ENCODE assay signal across 9 cellular contexts in genomic region chr17:63476494-63476856, GRCh38. TPM values are rescaled to one million over a fixed set of nuclear protein-coding genes. Genes with fewer than 3 reads are reported as not detected.
DNase-seq lines count a peak whose midpoint lies in the region; ATAC-seq and TF ChIP-seq lines count a peak whose summit lies in the region.
"Had no signal": no experiment of that assay in that cellular context is flagged by ENCODE, and none has a peak within 500 bp of the region (broad histone marks: within the 10 kb centered on the region; RNA-seq: fewer than 3 reads in every experiment).

No MANE protein-coding gene starts in this region.

- intact Hi-C loops in CD4-positive, alpha-beta T cell (cut with DNase I, micrococcal nuclease), result loop anchor here (5.0 kb wide), 2 partner anchors 34 to 136 kb away; no protein-coding TSS in a partner anchor
- intact Hi-C loops in tibial artery (cut with DNase I; ENCODE audit: low total_unique reads) (no loop called here), CD14-positive monocyte (cut with micrococcal nuclease) (no loop called here)

- H3K27ac Mint-ChIP-seq in CD4-positive, alpha-beta T cell, result no peak overlapping the region
- no peak overlapping the region for H3K27ac Mint-ChIP-seq in activated naive CD8-positive, alpha-beta T cell treated with anti-CD3 and anti-CD28 coated beads, Interleukin-2, amount 50 U/mL, for 24 hours
- H3K27ac Mint-ChIP-seq in CD14-positive monocyte, result no peak overlapping the region

- no peaks in the 10 kb centered on the region for H3K9me3 ChIP-seq in CD4-positive, alpha-beta T cell (ENCODE audit: control insufficient read depth, low read length)
- no peaks in the 10 kb centered on the region for H3K9me3 ChIP-seq in tibial artery

- no peaks in the 10 kb centered on the region for H3K36me3 ChIP-seq in tibial artery

- POLR2A ChIA-PET in CD4-positive, alpha-beta T cell (lab: Charles Lee), result interaction anchor here (1.0 to 3.3 kb wide), 7 partner anchors 30 to 146 kb away, joined by 4 to 31 read pairs (median 6); partner anchors contain the start of genes CYB561, DCAF7 and MAP3K3

- H3K4me3 Mint-ChIP-seq in CD4-positive, alpha-beta T cell, result peak overlapping the region; percentile 34
- H3K4me3 Mint-ChIP-seq in activated naive CD8-positive, alpha-beta T cell treated with anti-CD3 and anti-CD28 coated beads, Interleukin-2, amount 50 U/mL, for 24 hours, result peak overlapping the region; percentile 49
- H3K4me3 Mint-ChIP-seq in CD14-positive monocyte, result peak overlapping the region in 1 of 2 donors; percentile 78

- H3K27me3 Mint-ChIP-seq in CD4-positive, alpha-beta T cell, result peaks cover 35% of the 10 kb centered on the region
- peaks cover 33% of the 10 kb centered on the region for H3K27me3 Mint-ChIP-seq in activated naive CD8-positive, alpha-beta T cell treated with anti-CD3 and anti-CD28 coated beads, Interleukin-2, amount 50 U/mL, for 24 hours
- peaks cover 42 to 67% (median 43%) of the 10 kb centered on the region in 3 donors for H3K27me3 Mint-ChIP-seq in CD14-positive monocyte (ENCODE audit: low read depth in 3 of 3)

- H3K27ac ChIP-seq in CD4-positive, alpha-beta T cell (ENCODE audit: low read depth, low read length), result no peak overlapping the region
- H3K27ac ChIP-seq in HL-60 (replicated peaks) (no peak overlapping the region), tibial artery (no peak overlapping the region)

- peak; percentile 4 for ATAC-seq in CD4-positive, alpha-beta T cell (ENCODE audit: poor library complexity)
- ATAC-seq in activated naive CD8-positive, alpha-beta T cell treated with anti-CD3 and anti-CD28 coated beads, Interleukin-2, amount 50 U/mL, for 24 hours, result no peak
- ATAC-seq in GM21515 (IDR thresholded peaks at IDR 0.05; ENCODE audit: unreplicated experiment), result no peak

- peaks cover 10% of the 10 kb centered on the region for H3K27me3 ChIP-seq in CD4-positive, alpha-beta T cell (ENCODE audit: control insufficient read depth, insufficient read depth, low read length)
- H3K27me3 ChIP-seq in HL-60 (ENCODE audit: insufficient read depth, poor library complexity, severe bottlenecking) (peaks cover 41% of the 10 kb centered on the region), tibial artery (peaks cover 4 to 69% of the 10 kb centered on the region in 2 donors)

- CTCF ChIA-PET in CD4-positive, alpha-beta T cell (lab: Charles Lee), result interaction anchor here (1.0 to 1.9 kb wide), 2 partner anchors 26 to 51 kb away, joined by 3 to 14 read pairs; no protein-coding TSS in a partner anchor

- peak in 1 of 10 experiments; percentile 7 for DNase-seq in CD4-positive, alpha-beta T cell
- no peak for DNase-seq in HL-60 (ENCODE audit: low read depth in 1 of 2, low spot score in 1 of 2)
- peak; percentile 20 for DNase-seq in activated naive CD8-positive, alpha-beta T cell treated with anti-CD3 and anti-CD28 coated beads, Interleukin-2, amount 50 U/mL, for 24 hours
- DNase-seq in islet precursor cell, result peak; percentile 89
- DNase-seq in tibial artery, result no peak
- DNase-seq in CD14-positive monocyte (ENCODE audit: low spot score), result no peak
- DNase-seq in NCI-H446 treated with DMSO at 0.1 percent for 48 hours (lab: John Stamatoyannopoulos, UW), result no peak

- no peaks in the 10 kb centered on the region for H3K36me3 Mint-ChIP-seq in CD4-positive, alpha-beta T cell (ENCODE audit: low read depth)
- H3K36me3 Mint-ChIP-seq in activated naive CD8-positive, alpha-beta T cell treated with anti-CD3 and anti-CD28 coated beads, Interleukin-2, amount 50 U/mL, for 24 hours (ENCODE audit: low read depth), result no peaks in the 10 kb centered on the region
- H3K36me3 Mint-ChIP-seq in CD14-positive monocyte, result peaks cover 3 to 6% of the 10 kb centered on the region in 2 donors

- peaks cover 0 to 33% (median 19%) of the 10 kb centered on the region in 4 donors for H3K4me1 ChIP-seq in tibial artery

- no peaks in the 10 kb centered on the region for H3K9me3 Mint-ChIP-seq in CD4-positive, alpha-beta T cell
- H3K9me3 Mint-ChIP-seq in activated naive CD8-positive, alpha-beta T cell treated with anti-CD3 and anti-CD28 coated beads, Interleukin-2, amount 50 U/mL, for 24 hours, result no peaks in the 10 kb centered on the region
- peaks cover 0 to 22% (median 4%) of the 10 kb centered on the region in 7 donors for H3K9me3 Mint-ChIP-seq in CD14-positive monocyte

- peak overlapping the region; percentile 38 for H3K4me3 ChIP-seq in HL-60 (replicated peaks; ENCODE audit: insufficient read depth, low read length)
- peak overlapping the region; percentile 42 to 53 for H3K4me3 ChIP-seq in tibial artery

- TF ChIP-seq CTCF in CD4-positive, alpha-beta T cell (IDR thresholded peaks at IDR 0.05), result no peak
- TF ChIP-seq CTCF in HL-60 (IDR thresholded peaks at IDR 0.05; ENCODE audit: insufficient read depth, low read length) (no peak), tibial artery (IDR thresholded peaks at IDR 0.05) (no peak), CD14-positive monocyte (IDR thresholded peaks at IDR 0.05) (no peak)

- peaks cover 14% of the 10 kb centered on the region for H3K4me1 Mint-ChIP-seq in CD4-positive, alpha-beta T cell (ENCODE audit: low read depth)
- peaks cover 8% of the 10 kb centered on the region for H3K4me1 Mint-ChIP-seq in activated naive CD8-positive, alpha-beta T cell treated with anti-CD3 and anti-CD28 coated beads, Interleukin-2, amount 50 U/mL, for 24 hours
- peaks cover 14% of the 10 kb centered on the region for H3K4me1 Mint-ChIP-seq in CD14-positive monocyte

RNA-seq across cellular contexts. Expression of gene ACE, which starts 0.4 kb away (rescaled TPM):
- 10 to 100 TPM in 1 of 2 experiments, 1 to 10 TPM in 1; 7.4 to 10.2 TPM for total RNA-seq in CD4-positive, alpha-beta T cell
- polyA plus RNA-seq in CD14-positive monocyte, result not detected

RNA-seq across cellular contexts. Expression of gene CYB561, which starts 30.4 kb away (rescaled TPM):
- 10 to 100 TPM; 17.4 to 18.1 TPM for total RNA-seq in CD4-positive, alpha-beta T cell
- 1 to 10 TPM; 5.2 to 8.3 TPM for polyA plus RNA-seq in CD14-positive monocyte

RNA-seq across cellular contexts. Expression of gene KCNH6, which starts 46.7 kb away (rescaled TPM):
- total RNA-seq in CD4-positive, alpha-beta T cell, result not detected
- not detected for polyA plus RNA-seq in CD14-positive monocyte
- total RNA-seq: LHCN-M2 had no signal

Comparison
In these comparisons a context has a peak if more than half of its experiments do, and no peak if none do; other contexts are left out.
1. DNase-seq: peak in activated naive CD8-positive, alpha-beta T cell treated with anti-CD3 and anti-CD28 coated beads, Interleukin-2, amount 50 U/mL, for 24 hours (single experiment) and islet precursor cell (single experiment); none in HL-60 (0 of 2), tibial artery (0 of 2), CD14-positive monocyte (single experiment) and NCI-H446 treated with DMSO at 0.1 percent for 48 hours (single experiment).
2. intact Hi-C loops: an anchor here in CD4-positive, alpha-beta T cell (5.0 kb wide); none called in tibial artery and CD14-positive monocyte.